ENCODE assay signal across 14 cellular contexts in genomic region chr10:59880019-59880717, GRCh38. TPM values are rescaled to one million over a fixed set of nuclear protein-coding genes. Genes with fewer than 3 reads are reported as not detected.
DNase-seq lines count a peak whose midpoint lies in the region; ATAC-seq and TF ChIP-seq lines count a peak whose summit lies in the region.
"Had no signal": no experiment of that assay in that cellular context is flagged by ENCODE, and none has a peak within 500 bp of the region (broad histone marks: within the 10 kb centered on the region; RNA-seq: fewer than 3 reads in every experiment).

No MANE protein-coding gene starts in this region.

- peaks cover 81% of the 10 kb centered on the region for H3K4me1 Mint-ChIP-seq in CD4-positive, alpha-beta T cell (ENCODE audit: low read depth)
- peaks cover 67 to 81% (median 80%) of the 10 kb centered on the region in 3 donors for H3K4me1 Mint-ChIP-seq in T-cell

- 80 to 96% (median 81%) methylated on average over 6 of the region's 6 CpGs for WGBS in ovary, 3 donors

- H3K9me3 Mint-ChIP-seq in CD4-positive, alpha-beta T cell, result no peaks in the 10 kb centered on the region
- H3K9me3 Mint-ChIP-seq in T-cell, result no peaks in the 10 kb centered on the region

- no peak overlapping the region for H3K4me3 ChIP-seq in ovary
- H3K4me3 ChIP-seq: Peyer's patch, tibial nerve had no signal

- H3K4me3 Mint-ChIP-seq in CD4-positive, alpha-beta T cell, result no peak overlapping the region
- peak overlapping the region in 1 of 3 donors; percentile 50 for H3K4me3 Mint-ChIP-seq in T-cell

- H3K4me1 ChIP-seq in ovary (ENCODE audit: insufficient read depth), result peaks cover 4% of the 10 kb centered on the region

- intact Hi-C loops in CD4-positive, alpha-beta T cell (cut with DNase I, micrococcal nuclease), result no loop called here
- intact Hi-C loops in ovary (cut with DNase I), result no loop called here

- in situ Hi-C loops in KBM-7 (cut with MboI; ENCODE audit: low pct_unique_long_range_greater_than_20kb, low sequenced_read_pairs), result no loop called here

- ATAC-seq in CD4-positive, alpha-beta T cell (ENCODE audit: poor library complexity), result no peak
- no peak for ATAC-seq in T-cell (replicated peaks in 1 of 4)
- ATAC-seq in HG02678 (IDR thresholded peaks at IDR 0.05; ENCODE audit: unreplicated experiment), result no peak

- H3K27me3 Mint-ChIP-seq in CD4-positive, alpha-beta T cell, result no peaks in the 10 kb centered on the region
- H3K27me3 Mint-ChIP-seq in T-cell, result no peaks in the 10 kb centered on the region
- H3K27me3 Mint-ChIP-seq: progenitor cell of endocrine pancreas had no signal

- no peak for DNase-seq in CD4-positive, alpha-beta T cell
- DNase-seq in T-cell (no peak), islet precursor cell (peak; percentile 1), KBM-7 (no peak), GDM1 (lab: John Stamatoyannopoulos, UW) (no peak), ovary (no peak)
- DNase-seq: DMS53, IMR-90, NCI-H510A treated with DMSO at 0.1 percent for 48 hours, Peyer's patch had no signal

- TF ChIP-seq CTCF in CD4-positive, alpha-beta T cell (IDR thresholded peaks at IDR 0.05), result no peak
- TF ChIP-seq CTCF in GM12872 (IDR thresholded peaks at IDR 0.05; ENCODE audit: insufficient read depth, low read depth, low read length) (peak; percentile 48; the same call in 2 of the 3 replicates), ovary (IDR thresholded peaks at IDR 0.05) (no peak)

- no peaks in the 10 kb centered on the region for H3K27me3 ChIP-seq in CD4-positive, alpha-beta T cell (ENCODE audit: control insufficient read depth, insufficient read depth, low read length)
- no peaks in the 10 kb centered on the region for H3K27me3 ChIP-seq in ovary
- H3K27me3 ChIP-seq: Peyer's patch, tibial nerve had no signal

- no peak for TF ChIP-seq EP300 in ovary (IDR thresholded peaks at IDR 0.05)

- peak overlapping the region; percentile 2 for H3K27ac Mint-ChIP-seq in CD4-positive, alpha-beta T cell
- H3K27ac Mint-ChIP-seq in T-cell, result peak overlapping the region; percentile 17 to 53
- H3K27ac Mint-ChIP-seq: progenitor cell of endocrine pancreas had no signal

- no peak overlapping the region for H3K27ac ChIP-seq in CD4-positive, alpha-beta T cell (ENCODE audit: low read depth, low read length)
- H3K27ac ChIP-seq in ovary, result no peak overlapping the region
- H3K27ac ChIP-seq: Peyer's patch, tibial nerve had no signal

- no peak for TF ChIP-seq POLR2A in ovary (IDR thresholded peaks at IDR 0.05)

- no peaks in the 10 kb centered on the region for H3K36me3 ChIP-seq in ovary
- H3K36me3 ChIP-seq: Peyer's patch, tibial nerve had no signal

- POLR2A ChIA-PET in CD4-positive, alpha-beta T cell (lab: Charles Lee), result no interaction called here
- POLR2A ChIA-PET in T-cell (lab: Charles Lee), result no interaction called here

- peaks cover 6% of the 10 kb centered on the region for H3K36me3 Mint-ChIP-seq in CD4-positive, alpha-beta T cell (ENCODE audit: low read depth)
- peaks cover 5% of the 10 kb centered on the region for H3K36me3 Mint-ChIP-seq in T-cell

- H3K9me3 ChIP-seq in CD4-positive, alpha-beta T cell (ENCODE audit: control insufficient read depth, low read length), result no peaks in the 10 kb centered on the region
- H3K9me3 ChIP-seq in ovary, result no peaks in the 10 kb centered on the region
- H3K9me3 ChIP-seq: Peyer's patch, tibial nerve had no signal

- CTCF ChIA-PET in CD4-positive, alpha-beta T cell (lab: Charles Lee), result interaction anchor here (1.0 to 1.3 kb wide), 2 partner anchors 9 to 26 kb away, joined by 3 to 4 read pairs; partner anchors contain the start of gene CCDC6
- CTCF ChIA-PET in T-cell (lab: Charles Lee), result interaction anchor here in 1 of 2 donors (0.7 kb wide), 1 partner anchor 14 kb away, joined by 3 read pairs; no protein-coding TSS in a partner anchor

RNA-seq across cellular contexts. Expression of gene CCDC6, which starts 26.2 kb away (rescaled TPM):
- total RNA-seq in CD4-positive, alpha-beta T cell, result 10 to 100 TPM; 21.6 to 22.1 TPM
- total RNA-seq in T-cell (10 to 100 TPM; 16.5 to 26.1 (median 20.1) TPM), ovary (10 to 100 TPM; 22.2 to 46.8 (median 34.2) TPM)
- 10 to 100 TPM; 12.2 to 34.1 TPM for polyA plus RNA-seq in ovary
